ENCODE assay signal across 10 cellular contexts in genomic region chr11:20156876-20157613, GRCh38. TPM values are rescaled to one million over a fixed set of nuclear protein-coding genes. Genes with fewer than 3 reads are reported as not detected.
DNase-seq lines count a peak whose midpoint lies in the region; ATAC-seq and TF ChIP-seq lines count a peak whose summit lies in the region.
"Had no signal": no experiment of that assay in that cellular context is flagged by ENCODE, and none has a peak within 500 bp of the region (broad histone marks: within the 10 kb centered on the region; RNA-seq: fewer than 3 reads in every experiment).

No MANE protein-coding gene starts in this region.

- no peak overlapping the region for H3K4me2 ChIP-seq in PC-3 (ENCODE audit: low read length)
- H3K4me2 ChIP-seq: KMS-11 had no signal

- TF ChIP-seq CTCF in lower leg skin (IDR thresholded peaks at IDR 0.05): no peak
- TF ChIP-seq CTCF in PC-3 (conservative IDR thresholded peaks at IDR 0.05; ENCODE audit: low read depth, low read length): no peak

- H3K4me1 Mint-ChIP-seq in T-cell: peaks cover 29 to 33% (median 31%) of the 10 kb centered on the region in 3 donors

- H3K4me1 ChIP-seq in effector memory CD4-positive, alpha-beta T cell (ENCODE audit: control insufficient read depth, insufficient read depth, low read length, poor library complexity, severe bottlenecking): peaks cover 20% of the 10 kb centered on the region
- H3K4me1 ChIP-seq in rectal smooth muscle tissue (ENCODE audit: control insufficient read depth, insufficient read depth, low read length): no peaks in the 10 kb centered on the region
- no peaks in the 10 kb centered on the region for H3K4me1 ChIP-seq in PC-3 (ENCODE audit: insufficient read depth, low read length)

- BruUV-seq in PC-3 (replicated peaks; lab: Mats Ljungman, UMichigan): no TSS peak

- no peaks in the 10 kb centered on the region for H3K9me2 ChIP-seq in PC-3 (replicated peaks; ENCODE audit: low read length)

- no peaks in the 10 kb centered on the region for H3K79me2 ChIP-seq in PC-3 (ENCODE audit: low read length)

- no peak overlapping the region for H3K27ac Mint-ChIP-seq in T-cell

- no peak overlapping the region for H2AFZ ChIP-seq in PC-3 (ENCODE audit: low read length)

- peaks cover 4% of the 10 kb centered on the region for H3K36me3 Mint-ChIP-seq in T-cell

- peak overlapping the region; percentile 79 to 83 (median 80) for H3K4me3 Mint-ChIP-seq in T-cell

- peak overlapping the region; percentile 59 for H3K4me3 ChIP-seq in effector memory CD4-positive, alpha-beta T cell (ENCODE audit: insufficient read depth, low read depth, low read length, poor library complexity, severe bottlenecking)
- peak overlapping the region; percentile 4 for H3K4me3 ChIP-seq in rectal smooth muscle tissue (ENCODE audit: low read length)
- H3K4me3 ChIP-seq in lower leg skin (ENCODE audit: low read depth, poor library complexity, severe bottlenecking): no peak overlapping the region
- H3K4me3 ChIP-seq in PC-3 (ENCODE audit: low read length): no peak overlapping the region

- H3F3A ChIP-seq in PC-3 (ENCODE audit: low read length, unreplicated experiment): no peaks in the 10 kb centered on the region

- DNase-seq in T-cell: peak in 32 of 34 experiments; percentile 9 to 60 (median 38)
- DNase-seq in effector memory CD4-positive, alpha-beta T cell: peak; percentile 3 to 31 (median 31)
- no peak for DNase-seq in lower leg skin (ENCODE audit: low spot score in 2 of 2)
- no peak for DNase-seq in PC-3

- H3K9me3 ChIP-seq in effector memory CD4-positive, alpha-beta T cell (ENCODE audit: control insufficient read depth, low read length): no peaks in the 10 kb centered on the region
- H3K9me3 ChIP-seq in PC-3 (ENCODE audit: low read length): no peaks in the 10 kb centered on the region

- H3K27me3 ChIP-seq in effector memory CD4-positive, alpha-beta T cell (replicated peaks; ENCODE audit: control insufficient read depth, insufficient read depth, low read length, poor library complexity, severe bottlenecking): peaks cover 44% of the 10 kb centered on the region
- H3K27me3 ChIP-seq in rectal smooth muscle tissue (ENCODE audit: control insufficient read depth, insufficient read depth, low read length) (peaks cover 41% of the 10 kb centered on the region), PC-3 (ENCODE audit: low read length) (peaks cover 53% of the 10 kb centered on the region)

- intact Hi-C loops in lower leg skin (cut with DNase I; ENCODE audit: low total_unique reads): no loop called here
- intact Hi-C loops in PC-3 (cut with micrococcal nuclease): no loop called here

- 3 to 4% methylated on average over 35 to 38 of the region's 45 CpGs for WGBS in lower leg skin, 2 donors

- TF ChIP-seq POLR2A in lower leg skin (IDR thresholded peaks at IDR 0.05): no peak

- POLR2A ChIA-PET in T-cell (lab: Charles Lee) (no interaction called here), PC-3 (lab: Charles Lee; ENCODE audit: unreplicated experiment) (no interaction called here)

- H3K36me3 ChIP-seq in effector memory CD4-positive, alpha-beta T cell (ENCODE audit: control insufficient read depth, insufficient read depth, low read length): no peaks in the 10 kb centered on the region
- no peaks in the 10 kb centered on the region for H3K36me3 ChIP-seq in rectal smooth muscle tissue (ENCODE audit: control insufficient read depth, insufficient read depth, low read length)
- H3K36me3 ChIP-seq in PC-3 (ENCODE audit: low read depth, low read length): no peaks in the 10 kb centered on the region

- ATAC-seq in GM18868 (IDR thresholded peaks at IDR 0.05; ENCODE audit: unreplicated experiment) (peak; percentile 63), T-cell (replicated peaks in 1 of 4) (peak; percentile 42 to 71 (median 62)), GM21529 (IDR thresholded peaks at IDR 0.05; ENCODE audit: unreplicated experiment) (no peak), PC-3 (no peak), HG03095 (IDR thresholded peaks at IDR 0.05; ENCODE audit: unreplicated experiment) (no peak)

- CTCF ChIA-PET in T-cell (lab: Charles Lee): interaction anchor here in 1 of 2 donors (0.9 kb wide), 1 partner anchor 28 kb away, joined by 3 read pairs; no protein-coding TSS in a partner anchor
- CTCF ChIA-PET in PC-3 (lab: Charles Lee): no interaction called here

- H3K9ac ChIP-seq in rectal smooth muscle tissue (ENCODE audit: low read length) (no peak overlapping the region), PC-3 (ENCODE audit: low read length) (no peak overlapping the region)
- H3K9ac ChIP-seq: KMS-11 had no signal

- no peaks in the 10 kb centered on the region for H4K20me1 ChIP-seq in PC-3 (ENCODE audit: low read length)

- H3K27me3 Mint-ChIP-seq in T-cell: peaks cover 47 to 57% of the 10 kb centered on the region in 2 donors

- H3K27ac ChIP-seq in effector memory CD4-positive, alpha-beta T cell (ENCODE audit: insufficient read depth, low read length, poor library complexity, severe bottlenecking): peak overlapping the region; percentile 0
- H3K27ac ChIP-seq in rectal smooth muscle tissue (ENCODE audit: low read depth, low read length) (no peak overlapping the region), PC-3 (ENCODE audit: low read length) (no peak overlapping the region)
- H3K27ac ChIP-seq: KMS-11, VCaP had no signal

- H3K9me3 Mint-ChIP-seq in T-cell: peaks cover 0 to 12% (median 3%) of the 10 kb centered on the region in 3 donors

RNA-seq across cellular contexts. Expression of gene DBX1, which starts 3.2 kb away (rescaled TPM):
- total RNA-seq in T-cell: not detected
- not detected for total RNA-seq in lower leg skin
- not detected in 2 replicates for total RNA-seq in PC-3 (2014; rRNA removed)

Comparison
In these comparisons a context has a peak if more than half of its experiments do, and no peak if none do; other contexts are left out.
1. ATAC-seq: peak in GM18868 (single experiment) and T-cell (4 of 4); none in GM21529 (single experiment), PC-3 (single experiment) and HG03095 (single experiment).
2. DNase-seq: peak in T-cell (32 of 34) and effector memory CD4-positive, alpha-beta T cell (3 of 3); none in lower leg skin (0 of 2) and PC-3 (single experiment).
3. H3K4me3 ChIP-seq: peak in effector memory CD4-positive, alpha-beta T cell (single experiment) and rectal smooth muscle tissue (single experiment); none in lower leg skin (single experiment) and PC-3 (single experiment).